8 cellular contexts compared by ENCODE assay signal in genomic region chr13:89959074-89959473, GRCh38.
"Had no signal": no experiment of that assay in that cellular context is flagged by ENCODE, and none has a peak within 500 bp of the region (broad histone marks: within the 10 kb centered on the region; RNA-seq: fewer than 3 reads in every experiment).

No MANE protein-coding gene starts in this region.

- H3K4me2 ChIP-seq: KMS-11 had no signal

- H2AFZ ChIP-seq: GM23248 had no signal

- FAIRE-seq: HTR-8/SVneo had no signal

- ATAC-seq: HCT116 had no signal

- H3K27ac ChIP-seq: GM23248, KMS-11 had no signal

- H3K9ac ChIP-seq: GM23248, KMS-11 had no signal

- H3K9me3 ChIP-seq: HAP-1 had no signal

- H3K4me1 ChIP-seq: HAP-1 had no signal

- H3K36me3 ChIP-seq: HAP-1 had no signal

- H3K4me3 ChIP-seq: GM23248, HAP-1 had no signal

- DNase-seq: GM23248, H7, IMR-90, KBM-7 had no signal
